26 cellular contexts compared by ENCODE assay signal in genomic region chr19:13085673-13086072, GRCh38. TPM values are rescaled to one million over a fixed set of nuclear protein-coding genes. Genes with fewer than 3 reads are reported as not detected.
DNase-seq lines count a peak whose midpoint lies in the region; ATAC-seq and TF ChIP-seq lines count a peak whose summit lies in the region.
"Had no signal": no experiment of that assay in that cellular context is flagged by ENCODE, and none has a peak within 500 bp of the region (broad histone marks: within the 10 kb centered on the region; RNA-seq: fewer than 3 reads in every experiment).

No MANE protein-coding gene starts in this region.

- no peaks in the 10 kb centered on the region for H3K9me3 Mint-ChIP-seq in naive B cell
- no peaks in the 10 kb centered on the region for H3K9me3 Mint-ChIP-seq in naive thymus-derived CD8-positive, alpha-beta T cell
- H3K9me3 Mint-ChIP-seq: activated B cell treated with CpG ODN at 0.5 μM for 24 hours; activated CD8-positive, alpha-beta T cell treated with anti-CD3 and anti-CD28 coated beads for 36 hours; activated naive CD8-positive, alpha-beta T cell treated with anti-CD3 and anti-CD28 coated beads, Interleukin-2, amount 10 ng/mL, durations not matched to agents 7 days and 5 days; stimulated activated naive CD8-positive, alpha-beta T cell treated with anti-CD3 and anti-CD28 coated beads, Interleukin-15, amount 100 ng/mL, for 72 hours had no signal

- WGBS in gastroesophageal sphincter (ENCODE audit: low coverage in 1 of 2), 2 donors: 32 to 33% methylated on average over 2 to 7 of the region's 7 CpGs

- intact Hi-C loops in upper lobe of right lung (cut with DNase I): no loop called here

- H3K27ac Mint-ChIP-seq in naive B cell: peak overlapping the region in 4 of 6 donors; percentile 6 to 84 (median 46)
- H3K27ac Mint-ChIP-seq in naive thymus-derived CD8-positive, alpha-beta T cell: peak overlapping the region in 1 of 10 donors; percentile 9
- H3K27ac Mint-ChIP-seq: activated B cell treated with CpG ODN at 0.5 μM for 24 hours; activated CD8-positive, alpha-beta T cell treated with anti-CD3 and anti-CD28 coated beads for 36 hours; activated naive CD8-positive, alpha-beta T cell treated with anti-CD3 and anti-CD28 coated beads, Interleukin-2, amount 10 ng/mL, durations not matched to agents 7 days and 5 days; B cell; stimulated activated naive CD8-positive, alpha-beta T cell treated with anti-CD3 and anti-CD28 coated beads, Interleukin-15, amount 100 ng/mL, for 72 hours had no signal

- H3K27me3 Mint-ChIP-seq in naive B cell: peaks cover 0 to 15% (median 9%) of the 10 kb centered on the region in 3 donors
- H3K27me3 Mint-ChIP-seq in naive thymus-derived CD8-positive, alpha-beta T cell: no peaks in the 10 kb centered on the region
- H3K27me3 Mint-ChIP-seq: activated CD8-positive, alpha-beta T cell treated with anti-CD3 and anti-CD28 coated beads for 36 hours; activated naive CD8-positive, alpha-beta T cell treated with anti-CD3 and anti-CD28 coated beads, Interleukin-2, amount 10 ng/mL, durations not matched to agents 7 days and 5 days; stimulated activated naive CD8-positive, alpha-beta T cell treated with anti-CD3 and anti-CD28 coated beads, Interleukin-15, amount 100 ng/mL, for 72 hours had no signal

- no peak for TF ChIP-seq POLR2A in gastroesophageal sphincter (IDR thresholded peaks at IDR 0.05)

- DNase-seq in NCI-H510A treated with DMSO at 0.1 percent for 48 hours (lab: John Stamatoyannopoulos, UW): peak; percentile 40
- DNase-seq in NCI-H510A (lab: John Stamatoyannopoulos, UW): no peak
- DNase-seq in naive B cell: no peak
- DNase-seq in upper lobe of right lung: peak; percentile 78
- no peak for DNase-seq in NCI-H345 (lab: John Stamatoyannopoulos, UW)
- DNase-seq in naive thymus-derived CD8-positive, alpha-beta T cell: no peak
- DNase-seq: 8988T; activated B cell treated with CpG ODN at 0.5 μM for 24 hours; activated CD8-positive, alpha-beta T cell treated with anti-CD3 and anti-CD28 coated beads for 36 hours; activated naive CD8-positive, alpha-beta T cell treated with anti-CD3 and anti-CD28 coated beads, Interleukin-2, amount 10 ng/mL, durations not matched to agents 7 days and 5 days; effector CD8-positive, alpha-beta T cell; HCEC 1CT; head of caudate nucleus; KG1; NCI-H1048; NCI-H2081 treated with DMSO at 0.1 percent for 48 hours; NCI-H526 treated with DMSO at 0.1 percent for 48 hours; nucleus accumbens; right lobe of liver; SIG-M5; stimulated activated CD4-positive, alpha-beta T cell treated with anti-CD3 and anti-CD28 coated beads, Interleukin-1b, Interleukin-23, amount 100 ng/mL, for 48 hours; stimulated activated naive CD8-positive, alpha-beta T cell treated with anti-CD3 and anti-CD28 coated beads, Interleukin-15, amount 100 ng/mL, for 72 hours had no signal

- peaks cover 0 to 69% (median 25%) of the 10 kb centered on the region in 3 donors for H3K4me1 ChIP-seq in gastroesophageal sphincter
- peaks cover 13% of the 10 kb centered on the region for H3K4me1 ChIP-seq in upper lobe of right lung

- H3K4me3 Mint-ChIP-seq in naive B cell: no peak overlapping the region
- no peak overlapping the region for H3K4me3 Mint-ChIP-seq in naive thymus-derived CD8-positive, alpha-beta T cell
- H3K4me3 Mint-ChIP-seq: activated B cell treated with CpG ODN at 0.5 μM for 24 hours; activated CD8-positive, alpha-beta T cell treated with anti-CD3 and anti-CD28 coated beads for 36 hours; activated naive CD8-positive, alpha-beta T cell treated with anti-CD3 and anti-CD28 coated beads, Interleukin-2, amount 10 ng/mL, durations not matched to agents 7 days and 5 days; B cell; stimulated activated naive CD8-positive, alpha-beta T cell treated with anti-CD3 and anti-CD28 coated beads, Interleukin-15, amount 100 ng/mL, for 72 hours had no signal

- H3K36me3 ChIP-seq in gastroesophageal sphincter: peaks cover 0 to 86% of the 10 kb centered on the region in 2 donors
- peaks cover 29% of the 10 kb centered on the region for H3K36me3 ChIP-seq in upper lobe of right lung
- H3K36me3 ChIP-seq: cardiac muscle cell, right lobe of liver had no signal

- H3K4me1 Mint-ChIP-seq in naive B cell: peaks cover 0 to 4% (median 3%) of the 10 kb centered on the region in 3 donors
- peaks cover 0 to 6% (median 0%) of the 10 kb centered on the region in 4 donors for H3K4me1 Mint-ChIP-seq in naive thymus-derived CD8-positive, alpha-beta T cell
- H3K4me1 Mint-ChIP-seq: activated B cell treated with CpG ODN at 0.5 μM for 24 hours; activated naive CD8-positive, alpha-beta T cell treated with anti-CD3 and anti-CD28 coated beads, Interleukin-2, amount 10 ng/mL, durations not matched to agents 7 days and 5 days; B cell; stimulated activated naive CD8-positive, alpha-beta T cell treated with anti-CD3 and anti-CD28 coated beads, Interleukin-15, amount 100 ng/mL, for 72 hours had no signal

- H3K4me3 ChIP-seq in gastroesophageal sphincter (no peak overlapping the region), upper lobe of right lung (no peak overlapping the region)
- H3K4me3 ChIP-seq: cardiac muscle cell, right lobe of liver had no signal

- POLR2A ChIA-PET in naive thymus-derived CD8-positive, alpha-beta T cell (lab: Charles Lee): no interaction called here

- H3K27ac ChIP-seq in gastroesophageal sphincter (peak overlapping the region in 3 of 4 donors; percentile 14 to 64 (median 53)), upper lobe of right lung (peak overlapping the region; percentile 30)
- H3K27ac ChIP-seq: cardiac muscle cell, right lobe of liver had no signal

- ATAC-seq in gastroesophageal sphincter (no peak), naive B cell (ENCODE audit: low read depth in 2 of 2) (no peak), upper lobe of right lung (peak; percentile 87), HG02884 (IDR thresholded peaks at IDR 0.05; ENCODE audit: unreplicated experiment) (no peak)
- no peak for ATAC-seq in naive thymus-derived CD8-positive, alpha-beta T cell
- ATAC-seq: activated CD8-positive, alpha-beta T cell treated with anti-CD3 and anti-CD28 coated beads for 36 hours; right lobe of liver; stimulated activated naive CD8-positive, alpha-beta T cell treated with anti-CD3 and anti-CD28 coated beads, Interleukin-15, amount 100 ng/mL, for 72 hours had no signal

- H3K36me3 Mint-ChIP-seq in naive B cell: no peaks in the 10 kb centered on the region
- peaks cover 0 to 1% (median 0%) of the 10 kb centered on the region in 3 donors for H3K36me3 Mint-ChIP-seq in naive thymus-derived CD8-positive, alpha-beta T cell
- H3K36me3 Mint-ChIP-seq: activated naive CD8-positive, alpha-beta T cell treated with anti-CD3 and anti-CD28 coated beads, Interleukin-2, amount 10 ng/mL, durations not matched to agents 7 days and 5 days had no signal

- H3K9me3 ChIP-seq in gastroesophageal sphincter (no peaks in the 10 kb centered on the region), upper lobe of right lung (no peaks in the 10 kb centered on the region)
- H3K9me3 ChIP-seq: right lobe of liver had no signal

- H3K27me3 ChIP-seq in gastroesophageal sphincter: no peaks in the 10 kb centered on the region
- H3K27me3 ChIP-seq in upper lobe of right lung: no peaks in the 10 kb centered on the region
- H3K27me3 ChIP-seq: right lobe of liver had no signal

- TF ChIP-seq CTCF in gastroesophageal sphincter (IDR thresholded peaks at IDR 0.05): no peak
- no peak for TF ChIP-seq CTCF in upper lobe of right lung (IDR thresholded peaks at IDR 0.05)

- no peak for TF ChIP-seq EP300 in gastroesophageal sphincter (IDR thresholded peaks at IDR 0.05)

RNA-seq across cellular contexts. Expression of gene LYL1, which starts 17.0 kb away (rescaled TPM):
- total RNA-seq in gastroesophageal sphincter (10 to 100 TPM in 2 of 4 donors, 1 to 10 TPM in 2; 9.9 to 11.8 (median 10.8) TPM), upper lobe of right lung (21.8 TPM)
- 10 to 100 TPM; 39.9 to 88.3 (median 50.8) TPM for polyA plus RNA-seq in naive B cell (ENCODE audit: low read depth in 6 of 6)
- 1 to 10 TPM; 6.6 to 7.9 TPM for total RNA-seq in naive thymus-derived CD8-positive, alpha-beta T cell
- 1 to 10 TPM in 2 of 3 donors, under 1 TPM in 1; 0.37 to 2.6 (median 1.3) TPM for polyA plus RNA-seq in naive thymus-derived CD8-positive, alpha-beta T cell

RNA-seq across cellular contexts. Expression of gene TRMT1, which starts 30.9 kb away (rescaled TPM):
- 10 to 100 TPM; 25.7 to 30.0 (median 28.7) TPM for total RNA-seq in gastroesophageal sphincter
- 10 to 100 TPM; 20.2 to 36.3 (median 24.1) TPM for polyA plus RNA-seq in naive B cell (ENCODE audit: low read depth in 6 of 6)
- 33.7 TPM for total RNA-seq in upper lobe of right lung
- 100 to 1,000 TPM; 100 to 103 TPM for total RNA-seq in naive thymus-derived CD8-positive, alpha-beta T cell
- polyA plus RNA-seq in naive thymus-derived CD8-positive, alpha-beta T cell: 10 to 100 TPM; 26.1 to 35.1 (median 27.2) TPM

RNA-seq across cellular contexts. Expression of gene NACC1, which starts 32.4 kb away (rescaled TPM):
- 10 to 100 TPM; 23.8 to 55.2 (median 26.2) TPM for total RNA-seq in gastroesophageal sphincter
- polyA plus RNA-seq in naive B cell (ENCODE audit: low read depth in 6 of 6): 1 to 10 TPM in 2 of 6 donors, under 1 TPM in 4; 0.47 to 1.4 (median 0.67) TPM
- total RNA-seq in upper lobe of right lung: 39.8 TPM
- total RNA-seq in naive thymus-derived CD8-positive, alpha-beta T cell: 10 to 100 TPM; 24.5 to 25.7 TPM
- polyA plus RNA-seq in naive thymus-derived CD8-positive, alpha-beta T cell: 1 to 10 TPM; 1.4 to 3.4 (median 1.9) TPM

Comparison
In these comparisons a context has a peak if more than half of its experiments do, and no peak if none do; other contexts are left out.
1. DNase-seq: peak in NCI-H510A treated with DMSO at 0.1 percent for 48 hours (single experiment) and upper lobe of right lung (single experiment); none in NCI-H510A (single experiment), naive B cell (single experiment), NCI-H345 (single experiment) and naive thymus-derived CD8-positive, alpha-beta T cell (0 of 10).